1 cellular context compared by ENCODE assay signal in genomic region chr3:14451844-14452533, GRCh38.
TF ChIP-seq lines count a peak whose summit lies in the region.

No MANE protein-coding gene starts in this region.

TF ChIP-seq in A549, 52 proteins besides CTCF, POLR2A, EP300 and RAD21 (continued from another document):
- TF ChIP-seq BCL3 (IDR thresholded peaks at IDR 0.05) (peak; percentile 41; the same call in 1 of the 3 replicates), HES2 (IDR thresholded peaks at IDR 0.05) (no peak), ZFP36 (IDR thresholded peaks at IDR 0.05; ENCODE audit: borderline replicate concordance, partially characterized antibody) (peak; percentile 94), MAFK (IDR thresholded peaks at IDR 0.05; ENCODE audit: partially characterized antibody) (no peak), RNF2 (IDR thresholded peaks at IDR 0.05; ENCODE audit: borderline replicate concordance, low read depth) (no peak), HEYL (CRISPR knock-in tag; IDR thresholded peaks at IDR 0.05) (no peak), HOXB13 (CRISPR knock-in tag; IDR thresholded peaks at IDR 0.05; ENCODE audit: low read depth) (no peak), ATOH8 (CRISPR knock-in tag; IDR thresholded peaks at IDR 0.05; ENCODE audit: low read depth) (no peak), CBX2 (IDR thresholded peaks at IDR 0.05; ENCODE audit: borderline replicate concordance, low read depth) (no peak), RFX5 (IDR thresholded peaks at IDR 0.05) (no peak), CEBPB (IDR thresholded peaks at IDR 0.05) (no peak), NPAS2 (CRISPR knock-in tag; IDR thresholded peaks at IDR 0.05; ENCODE audit: borderline replicate concordance) (peak; percentile 49; the same call in 1 of the 2 replicates), PBX3 (IDR thresholded peaks at IDR 0.05) (no peak), KDM5A (IDR thresholded peaks at IDR 0.05) (no peak), RARB (CRISPR knock-in tag; IDR thresholded peaks at IDR 0.05) (no peak), NFE2L2 (conservative IDR thresholded peaks at IDR 0.05; ENCODE audit: low read length) (no peak), FOSB (CRISPR knock-in tag; IDR thresholded peaks at IDR 0.05) (no peak), JUN (IDR thresholded peaks at IDR 0.05) (peak in 1 of 2 experiments; percentile 61; a peak in 1 of 5 replicates), EHF (CRISPR knock-in tag; IDR thresholded peaks at IDR 0.05) (no peak), JUNB (IDR thresholded peaks at IDR 0.05) (peak; percentile 77), FOSL2 (IDR thresholded peaks at IDR 0.05) (peak; percentile 84), FOSL2 (CRISPR knock-in tag; IDR thresholded peaks at IDR 0.05) (peak; percentile 90), CHD4 (IDR thresholded peaks at IDR 0.05; ENCODE audit: borderline replicate concordance) (no peak), CBX8 (IDR thresholded peaks at IDR 0.05) (no peak), HMGXB4 (CRISPR knock-in tag; IDR thresholded peaks at IDR 0.05; ENCODE audit: borderline replicate concordance) (no peak), TP53 (CRISPR knock-in tag; IDR thresholded peaks at IDR 0.05) (no peak), REST (IDR thresholded peaks at IDR 0.05) (no peak), MYC (IDR thresholded peaks at IDR 0.05; ENCODE audit: borderline replicate concordance, low read length) (peak; percentile 37; the same call in 1 of the 2 replicates), TFCP2L1 (CRISPR knock-in tag; IDR thresholded peaks at IDR 0.05) (no peak), EHMT2 (IDR thresholded peaks at IDR 0.05; ENCODE audit: low read depth) (no peak), HDAC2 (IDR thresholded peaks at IDR 0.05) (no peak), ZNF302 (CRISPR knock-in tag; IDR thresholded peaks at IDR 0.05) (no peak), ZC3H11A (IDR thresholded peaks at IDR 0.05) (no peak), MAX (IDR thresholded peaks at IDR 0.05) (peak; percentile 95), MAZ (IDR thresholded peaks at IDR 0.05; ENCODE audit: borderline replicate concordance, low read depth, low read length) (no peak), HOXB5 (CRISPR knock-in tag; IDR thresholded peaks at IDR 0.05) (no peak), FOXS1 (CRISPR knock-in tag; IDR thresholded peaks at IDR 0.05) (no peak; the same call in 1 of the 2 replicates)
